Comparison of ENCODE assay signal across 1 cellular context in the genomic region with DNA sequence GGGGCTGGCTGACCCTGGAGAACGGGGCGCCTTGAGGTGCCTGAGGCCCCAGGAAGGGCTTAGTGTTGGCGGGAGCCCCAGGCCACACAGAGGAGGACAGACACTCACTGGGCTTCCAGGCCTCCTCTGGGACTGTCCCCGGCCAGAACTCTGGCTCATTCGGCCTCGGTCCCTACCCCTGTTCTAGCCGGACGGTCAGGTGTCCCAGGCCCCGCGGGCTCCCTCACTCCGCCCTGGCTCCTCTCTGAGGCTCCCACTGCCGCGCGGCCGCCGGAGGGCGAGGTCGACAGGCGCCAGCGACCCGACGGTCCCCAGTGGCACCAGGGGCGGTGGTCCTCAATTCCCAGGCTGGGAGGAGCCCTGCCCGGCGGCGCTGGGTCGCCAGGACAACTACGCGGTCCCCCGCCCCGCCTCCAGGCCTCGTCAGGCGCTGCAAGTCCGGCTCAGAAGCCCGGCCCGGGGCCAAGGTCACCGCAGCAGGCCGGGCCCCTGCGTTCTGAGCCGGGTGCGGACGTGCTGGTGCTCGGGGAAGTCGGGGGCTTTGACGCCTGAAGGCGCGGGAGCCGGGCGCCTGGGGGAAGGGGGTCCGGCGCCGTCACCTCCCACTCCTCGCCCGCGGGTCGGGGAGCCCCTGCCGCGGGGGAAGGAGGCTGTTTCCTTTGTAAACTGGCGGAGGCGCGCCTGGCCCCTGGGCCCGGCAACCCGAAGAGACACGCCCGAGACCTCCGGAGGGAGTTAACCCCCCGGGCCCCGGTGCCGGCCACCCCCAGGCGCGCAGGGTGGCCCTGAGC.
A peak's percentile ranks its signal among the peaks of the same experiment; 100 is the strongest.
TF ChIP-seq lines count a peak whose summit lies in the region.

No MANE protein-coding gene starts in this region.

TF ChIP-seq in WTC11, 78 proteins besides CTCF, POLR2A, EP300 and RAD21 (continued from another document):
- TF ChIP-seq, protein P1, sequence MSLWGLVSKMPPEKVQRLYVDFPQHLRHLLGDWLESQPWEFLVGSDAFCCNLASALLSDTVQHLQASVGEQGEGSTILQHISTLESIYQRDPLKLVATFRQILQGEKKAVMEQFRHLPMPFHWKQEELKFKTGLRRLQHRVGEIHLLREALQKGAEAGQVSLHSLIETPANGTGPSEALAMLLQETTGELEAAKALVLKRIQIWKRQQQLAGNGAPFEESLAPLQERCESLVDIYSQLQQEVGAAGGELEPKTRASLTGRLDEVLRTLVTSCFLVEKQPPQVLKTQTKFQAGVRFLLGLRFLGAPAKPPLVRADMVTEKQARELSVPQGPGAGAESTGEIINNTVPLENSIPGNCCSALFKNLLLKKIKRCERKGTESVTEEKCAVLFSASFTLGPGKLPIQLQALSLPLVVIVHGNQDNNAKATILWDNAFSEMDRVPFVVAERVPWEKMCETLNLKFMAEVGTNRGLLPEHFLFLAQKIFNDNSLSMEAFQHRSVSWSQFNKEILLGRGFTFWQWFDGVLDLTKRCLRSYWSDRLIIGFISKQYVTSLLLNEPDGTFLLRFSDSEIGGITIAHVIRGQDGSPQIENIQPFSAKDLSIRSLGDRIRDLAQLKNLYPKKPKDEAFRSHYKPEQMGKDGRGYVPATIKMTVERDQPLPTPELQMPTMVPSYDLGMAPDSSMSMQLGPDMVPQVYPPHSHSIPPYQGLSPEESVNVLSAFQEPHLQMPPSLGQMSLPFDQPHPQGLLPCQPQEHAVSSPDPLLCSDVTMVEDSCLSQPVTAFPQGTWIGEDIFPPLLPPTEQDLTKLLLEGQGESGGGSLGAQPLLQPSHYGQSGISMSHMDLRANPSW (CRISPR knock-in tag; conservative IDR thresholded peaks at IDR 0.05; ENCODE audit: low read depth), result no peak
- TF ChIP-seq, protein P2, sequence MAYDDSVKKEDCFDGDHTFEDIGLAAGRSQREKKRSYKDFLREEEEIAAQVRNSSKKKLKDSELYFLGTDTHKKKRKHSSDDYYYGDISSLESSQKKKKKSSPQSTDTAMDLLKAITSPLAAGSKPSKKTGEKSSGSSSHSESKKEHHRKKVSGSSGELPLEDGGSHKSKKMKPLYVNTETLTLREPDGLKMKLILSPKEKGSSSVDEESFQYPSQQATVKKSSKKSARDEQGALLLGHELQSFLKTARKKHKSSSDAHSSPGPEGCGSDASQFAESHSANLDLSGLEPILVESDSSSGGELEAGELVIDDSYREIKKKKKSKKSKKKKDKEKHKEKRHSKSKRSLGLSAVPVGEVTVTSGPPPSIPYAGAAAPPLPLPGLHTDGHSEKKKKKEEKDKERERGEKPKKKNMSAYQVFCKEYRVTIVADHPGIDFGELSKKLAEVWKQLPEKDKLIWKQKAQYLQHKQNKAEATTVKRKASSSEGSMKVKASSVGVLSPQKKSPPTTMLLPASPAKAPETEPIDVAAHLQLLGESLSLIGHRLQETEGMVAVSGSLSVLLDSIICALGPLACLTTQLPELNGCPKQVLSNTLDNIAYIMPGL (CRISPR knock-in tag; IDR thresholded peaks at IDR 0.05), result peak; percentile 40; the same call in 1 of the 2 replicates
- peak; percentile 17; the same call in 1 of the 2 replicates for TF ChIP-seq GABPB1 (CRISPR knock-in tag; IDR thresholded peaks at IDR 0.05)
- peak; percentile 72; the same call in 1 of the 2 replicates for TF ChIP-seq FOXP1 (CRISPR knock-in tag; IDR thresholded peaks at IDR 0.05; ENCODE audit: borderline replicate concordance)
